ENCODE assay signal across 28 cellular contexts in the genomic region with DNA sequence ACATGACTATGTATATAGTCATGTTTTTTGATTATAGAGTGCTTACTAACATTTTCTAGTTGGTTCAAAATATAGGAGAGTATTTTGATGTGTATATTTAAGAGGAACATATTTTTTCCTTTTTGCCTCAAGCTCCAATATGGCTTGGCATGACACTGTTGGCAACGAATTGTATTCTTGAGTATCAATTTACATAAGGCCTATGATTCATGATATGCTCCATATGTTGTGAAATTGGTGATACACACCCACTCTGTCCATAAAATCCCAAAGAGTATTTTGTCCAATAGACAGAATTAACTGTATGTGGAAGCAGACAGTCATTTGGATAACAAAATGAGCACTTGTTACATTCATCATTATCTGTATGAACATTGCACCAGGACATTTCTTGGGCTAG. TPM values are rescaled to one million over a fixed set of nuclear protein-coding genes. Genes with fewer than 3 reads are reported as not detected.
DNase-seq lines count a peak whose midpoint lies in the region; ATAC-seq and TF ChIP-seq lines count a peak whose summit lies in the region.
"Had no signal": no experiment of that assay in that cellular context is flagged by ENCODE, and none has a peak within 500 bp of the region (broad histone marks: within the 10 kb centered on the region; RNA-seq: fewer than 3 reads in every experiment).

No MANE protein-coding gene starts in this region.

- no peaks in the 10 kb centered on the region for H3K79me2 ChIP-seq in fibroblast of lung (ENCODE audit: control insufficient read depth, insufficient read depth, low read length)

- DNase-seq in LHCN-M2 (ENCODE audit: low read depth) (peak; percentile 43), RWPE1 (ENCODE audit: low spot score) (peak; percentile 59), fibroblast of lung (ENCODE audit: low read depth in 2 of 2) (peak; percentile 8 to 88), middle frontal gyrus (ENCODE audit: extremely low spot score, low spot score) (peak; percentile 43), psoas muscle (no peak), activated T-cell treated with anti-CD3 and anti-CD28 coated beads for 4 hours (no peak)
- DNase-seq in effector CD8-positive, alpha-beta T cell (lab: John Stamatoyannopoulos, UW), result no peak
- DNase-seq: activated CD4-positive, alpha-beta memory T cell treated with anti-CD3 and anti-CD28 coated beads for 36 hours; activated CD8-positive, alpha-beta memory T cell treated with anti-CD3 and anti-CD28 coated beads, Interleukin-2, amount 50 U/mL, for 48 hours; cerebellar nuclear complex; erythroblast; heart left ventricle; left ventricle myocardium inferior; natural killer cell; NCI-H1105; NCI-H1930; PC-9; right cardiac atrium; stimulated activated CD4-positive, alpha-beta T cell treated with anti-CD3 and anti-CD28 coated beads, Interleukin-15, amount 100 ng/mL, for 24 hours; T-helper 1 cell had no signal

- H2AFZ ChIP-seq in fibroblast of lung (ENCODE audit: low read length), result no peak overlapping the region
- H2AFZ ChIP-seq: PC-9 had no signal

- no peaks in the 10 kb centered on the region for H4K20me1 ChIP-seq in fibroblast of lung (ENCODE audit: control insufficient read depth, extremely low read depth, insufficient read depth, low read length)

- no peak overlapping the region for H3K27ac ChIP-seq in RWPE1
- no peak overlapping the region for H3K27ac ChIP-seq in fibroblast of lung (ENCODE audit: insufficient read depth, low read length)
- no peak overlapping the region for H3K27ac ChIP-seq in psoas muscle
- H3K27ac ChIP-seq: C4-2B, heart left ventricle, HL-60, left ventricle myocardium inferior, PC-9, SJSA1, tibial nerve had no signal

- POLR2A ChIA-PET in RWPE1 (lab: Yijun Ruan, JAX; ENCODE audit: low non-redundant PET), result no interaction called here

- CTCF ChIA-PET in RWPE1 (lab: Yijun Ruan, JAX), result no interaction called here

- intact Hi-C loops in psoas muscle (cut with DNase I), result no loop called here

- H3K27me3 ChIP-seq in fibroblast of lung (ENCODE audit: control insufficient read depth, insufficient read depth, low read length) (no peaks in the 10 kb centered on the region), psoas muscle (ENCODE audit: insufficient read depth in 3 of 3, low read length in 2 of 3) (no peaks in the 10 kb centered on the region)
- H3K27me3 ChIP-seq: heart left ventricle, SJSA1, tibial nerve had no signal

- H3K9me3 ChIP-seq in fibroblast of lung (ENCODE audit: control insufficient read depth, insufficient read depth, low read depth, low read length) (no peaks in the 10 kb centered on the region), psoas muscle (no peaks in the 10 kb centered on the region)
- H3K9me3 ChIP-seq: heart left ventricle, left ventricle myocardium inferior, SJSA1, tibial nerve had no signal

- ATAC-seq in psoas muscle, result no peak
- ATAC-seq in GM18858 (IDR thresholded peaks at IDR 0.05; ENCODE audit: unreplicated experiment), result no peak
- ATAC-seq: activated CD4-positive, CD25-positive, alpha-beta regulatory T cell treated with anti-CD3 and anti-CD28 coated beads, Interleukin-2, amount 50 U/mL, for 24 hours; activated naive CD4-positive, alpha-beta T cell treated with anti-CD3 and anti-CD28 coated beads, Interleukin-2, amount 50 U/mL, for 72 hours; heart left ventricle; natural killer cell; right cardiac atrium had no signal

- H3K4me3 ChIP-seq in fibroblast of lung (replicated peaks in 1 of 4; ENCODE audit: control extremely low read depth in 1 of 4, insufficient read depth in 1 of 4, low read depth in 3 of 4, low read length in 4 of 4), result no peak overlapping the region
- no peak overlapping the region for H3K4me3 ChIP-seq in psoas muscle
- H3K4me3 ChIP-seq: heart left ventricle, left ventricle myocardium inferior, PC-9, SJSA1, tibial nerve had no signal

- TF ChIP-seq CTCF in RWPE1 (conservative IDR thresholded peaks at IDR 0.05; ENCODE audit: low read depth) (no peak), fibroblast of lung (conservative IDR thresholded peaks at IDR 0.05 in 1 of 2, IDR thresholded peaks at IDR 0.05 in 1 of 2; ENCODE audit: low read depth in 1 of 2, low read length in 2 of 2) (no peak), psoas muscle (IDR thresholded peaks at IDR 0.05) (no peak)

- no peak overlapping the region for H3K9ac ChIP-seq in fibroblast of lung (ENCODE audit: insufficient read depth, low read length)

- no peaks in the 10 kb centered on the region for H3K4me1 ChIP-seq in fibroblast of lung (ENCODE audit: control insufficient read depth, extremely low read depth, insufficient read depth, low read length)
- H3K4me1 ChIP-seq in psoas muscle, result no peaks in the 10 kb centered on the region
- H3K4me1 ChIP-seq: heart left ventricle, left ventricle myocardium inferior, SJSA1, tibial nerve had no signal

- WGBS in psoas muscle, 3 donors, result 7 to 25% (median 13%) methylated on average over 1 of the region's 1 CpG

- H3K4me2 ChIP-seq in fibroblast of lung (ENCODE audit: extremely low read depth, insufficient read depth, low read length), result no peak overlapping the region
- H3K4me2 ChIP-seq: PC-9 had no signal

- H3K36me3 ChIP-seq in fibroblast of lung (ENCODE audit: control insufficient read depth, insufficient read depth, low read length) (no peaks in the 10 kb centered on the region), psoas muscle (ENCODE audit: insufficient read depth in 1 of 2, low read depth in 1 of 2) (no peaks in the 10 kb centered on the region)
- H3K36me3 ChIP-seq: heart left ventricle, left ventricle myocardium inferior, SJSA1, tibial nerve had no signal

RNA-seq across cellular contexts. Expression of a gene that starts 55.6 kb away (rescaled TPM):
- total RNA-seq in LHCN-M2 (2014; rRNA removed), result 0.32 and 0.40 TPM in 2 replicates
- polyA plus RNA-seq in LHCN-M2 (2012), result 0.10 TPM
- total RNA-seq in fibroblast of lung, result 3.1 and 7.8 TPM in 2 replicates
- 0.33 and 0.41 TPM in 2 replicates for polyA plus RNA-seq in fibroblast of lung
- 0.19 and 0.24 TPM in 2 replicates for polyA plus RNA-seq in fibroblast of lung (2012)
- not detected in 2 replicates for polyA minus RNA-seq in fibroblast of lung (ENCODE audit: low replicate concordance)
- total RNA-seq in psoas muscle, result under 1 TPM in 3 of 4 donors, not detected in 1; 0.12 to 0.22 (median 0.13) TPM
- under 1 TPM; 0.05 to 0.18 (median 0.15) TPM for polyA plus RNA-seq in psoas muscle
- total RNA-seq: activated CD4-positive, alpha-beta memory T cell treated with anti-CD3 and anti-CD28 coated beads for 36 hours; activated naive CD4-positive, alpha-beta T cell treated with anti-CD3 and anti-CD28 coated beads, Interleukin-2, amount 50 U/mL, for 72 hours; activated T-helper 2 cell treated with anti-CD3 and anti-CD28 coated beads, Interferon-gamma antibody, Interleukin-2, Interleukin-4, amounts not matched to agents 10 μg/mL and 5 μg/mL and 100 μg/mL, durations not matched to agents 14 hours and 24 hours and 36 hours; natural killer cell; SJSA1 had no signal

Comparison
In these comparisons a context has a peak if more than half of its experiments do, and no peak if none do; other contexts are left out.
1. DNase-seq: peak in LHCN-M2 (single experiment), RWPE1 (single experiment), fibroblast of lung (2 of 2) and middle frontal gyrus (single experiment); none in psoas muscle (0 of 2), activated T-cell treated with anti-CD3 and anti-CD28 coated beads for 4 hours (single experiment) and effector CD8-positive, alpha-beta T cell (single experiment).